Comparison of ENCODE assay signal across 14 cellular contexts in the genomic region with DNA sequence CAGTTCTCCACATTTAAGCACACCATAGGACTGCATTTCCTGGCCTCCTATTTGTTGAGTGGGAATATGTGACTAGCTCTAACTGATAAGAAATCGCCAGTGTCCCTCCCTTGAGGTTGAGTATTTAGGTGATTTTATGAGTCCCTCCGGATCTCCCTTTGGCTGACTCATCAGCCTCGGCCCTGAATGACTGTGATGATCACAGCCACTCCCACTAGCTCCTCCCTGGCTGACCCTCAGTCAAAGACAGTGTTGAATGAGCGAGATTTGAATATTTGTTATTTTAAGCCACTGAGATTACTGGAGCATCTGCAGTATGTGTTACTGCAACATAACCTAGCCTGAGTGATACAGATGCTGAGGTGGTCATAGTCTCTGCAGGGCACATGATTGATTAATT.
DNase-seq lines count a peak whose midpoint lies in the region; ATAC-seq and TF ChIP-seq lines count a peak whose summit lies in the region.
"Had no signal": no experiment of that assay in that cellular context is flagged by ENCODE, and none has a peak within 500 bp of the region (broad histone marks: within the 10 kb centered on the region; RNA-seq: fewer than 3 reads in every experiment).

No MANE protein-coding gene starts in this region.

- H3K4me3 ChIP-seq in NT2/D1 (ENCODE audit: insufficient read length, low read depth) (no peak overlapping the region), upper lobe of left lung (no peak overlapping the region)
- H3K4me3 ChIP-seq: ovary, thoracic aorta had no signal

- H3K27ac ChIP-seq in upper lobe of left lung: no peak overlapping the region
- H3K27ac ChIP-seq: 22Rv1, ovary, thoracic aorta had no signal

- no peaks in the 10 kb centered on the region for H3K4me1 ChIP-seq in NT2/D1 (ENCODE audit: insufficient read depth, insufficient read length)
- no peaks in the 10 kb centered on the region for H3K4me1 ChIP-seq in upper lobe of left lung

- H3K9ac ChIP-seq in NT2/D1 (ENCODE audit: insufficient read length, low read depth): no peak overlapping the region

- TF ChIP-seq CTCF in upper lobe of left lung (IDR thresholded peaks at IDR 0.05): no peak

- DNase-seq in DMS153 (lab: John Stamatoyannopoulos, UW) (peak; percentile 16), DMS153 treated with DMSO at 0.1 percent for 48 hours (lab: John Stamatoyannopoulos, UW; ENCODE audit: unreplicated experiment) (no peak), NT2/D1 (ENCODE audit: low read depth, low spot score) (peak; percentile 11), MV-4-11 (lab: John Stamatoyannopoulos, UW) (no peak), upper lobe of left lung (no peak), GM03348 (ENCODE audit: low spot score) (no peak), NCI-H1417 treated with DMSO at 0.1 percent for 48 hours (lab: John Stamatoyannopoulos, UW) (no peak)
- DNase-seq: Calu3, NCI-H774, ovary, SIG-M5 had no signal

- TF ChIP-seq EP300 in upper lobe of left lung (IDR thresholded peaks at IDR 0.05): no peak

- ATAC-seq in HG03196 (IDR thresholded peaks at IDR 0.05; ENCODE audit: unreplicated experiment) (peak; percentile 47), upper lobe of left lung (ENCODE audit: low FRiP score in 2 of 2) (no peak)

- no peak for TF ChIP-seq POLR2A in upper lobe of left lung (IDR thresholded peaks at IDR 0.05)

- no peaks in the 10 kb centered on the region for H3K36me3 ChIP-seq in NT2/D1 (ENCODE audit: insufficient read depth, insufficient read length, low read length)
- H3K36me3 ChIP-seq in upper lobe of left lung: no peaks in the 10 kb centered on the region
- H3K36me3 ChIP-seq: ovary, thoracic aorta had no signal

- 50 to 66% methylated on average over 4 of the region's 4 CpGs for WGBS in upper lobe of left lung, 2 donors

- H3K27me3 ChIP-seq in NT2/D1 (ENCODE audit: insufficient read depth, insufficient read length) (no peaks in the 10 kb centered on the region), upper lobe of left lung (no peaks in the 10 kb centered on the region)
- H3K27me3 ChIP-seq: ovary had no signal

- no peaks in the 10 kb centered on the region for H3K9me3 ChIP-seq in NT2/D1 (ENCODE audit: insufficient read depth, low read length)
- H3K9me3 ChIP-seq in upper lobe of left lung: no peaks in the 10 kb centered on the region
- H3K9me3 ChIP-seq: ovary, thoracic aorta had no signal

Comparison
In these comparisons a context has a peak if more than half of its experiments do, and no peak if none do; other contexts are left out.
1. DNase-seq: peak in DMS153 (single experiment) and NT2/D1 (single experiment); none in DMS153 treated with DMSO at 0.1 percent for 48 hours (single experiment), MV-4-11 (single experiment), upper lobe of left lung (0 of 2), GM03348 (single experiment) and NCI-H1417 treated with DMSO at 0.1 percent for 48 hours (single experiment).